ENCODE assay signal across 1 cellular context in the genomic region with DNA sequence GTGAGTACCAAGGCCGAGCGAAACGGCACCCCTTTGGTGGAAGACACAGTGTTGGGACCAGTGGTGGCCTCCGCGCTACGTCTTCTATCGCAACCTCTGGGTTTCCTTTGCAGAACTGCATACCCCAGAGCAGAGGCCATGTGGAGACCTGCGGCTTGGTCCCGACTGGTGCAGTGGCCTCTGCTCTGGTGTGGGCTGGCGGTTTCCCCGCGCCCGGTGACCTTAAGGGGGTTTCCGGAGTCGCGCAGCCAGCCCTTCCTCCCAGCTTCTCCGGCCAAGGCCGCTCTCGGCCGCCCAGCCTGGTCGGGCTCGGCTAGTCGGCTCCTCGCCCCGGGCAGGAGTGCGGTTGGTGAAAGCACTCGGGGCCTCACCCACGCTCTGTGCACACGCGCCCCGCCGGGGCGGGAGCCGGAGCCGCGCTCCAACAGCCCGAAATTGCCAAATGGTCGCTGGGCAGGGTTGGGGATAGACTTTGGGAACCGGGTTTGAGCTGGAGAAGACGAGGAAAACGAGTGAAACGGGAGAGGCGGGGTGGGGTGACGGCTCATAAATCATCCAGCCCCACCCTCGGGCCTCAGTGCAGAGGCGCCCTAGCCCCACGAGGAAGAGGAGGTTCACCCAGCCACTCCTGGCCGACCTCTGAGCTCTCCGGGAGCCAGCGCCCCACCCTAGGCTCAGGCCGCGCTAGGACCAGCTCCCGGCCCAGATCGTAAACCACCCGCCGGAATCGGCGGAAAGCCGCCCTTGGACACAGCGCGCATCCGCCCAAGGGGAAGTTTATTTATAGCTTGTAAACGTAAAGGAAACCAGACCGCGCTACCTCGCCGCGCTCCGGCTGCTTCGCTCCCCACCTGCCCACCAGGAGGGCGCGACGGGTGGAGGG.
TF ChIP-seq lines count a peak whose summit lies in the region.

No MANE protein-coding gene starts in this region.

TF ChIP-seq in SK-N-SH treated with all-trans-retinoic acid at 6 μM for 48 hours, 23 proteins besides CTCF, POLR2A, EP300 and RAD21 (continued from another document):
- TF ChIP-seq, protein P1, sequence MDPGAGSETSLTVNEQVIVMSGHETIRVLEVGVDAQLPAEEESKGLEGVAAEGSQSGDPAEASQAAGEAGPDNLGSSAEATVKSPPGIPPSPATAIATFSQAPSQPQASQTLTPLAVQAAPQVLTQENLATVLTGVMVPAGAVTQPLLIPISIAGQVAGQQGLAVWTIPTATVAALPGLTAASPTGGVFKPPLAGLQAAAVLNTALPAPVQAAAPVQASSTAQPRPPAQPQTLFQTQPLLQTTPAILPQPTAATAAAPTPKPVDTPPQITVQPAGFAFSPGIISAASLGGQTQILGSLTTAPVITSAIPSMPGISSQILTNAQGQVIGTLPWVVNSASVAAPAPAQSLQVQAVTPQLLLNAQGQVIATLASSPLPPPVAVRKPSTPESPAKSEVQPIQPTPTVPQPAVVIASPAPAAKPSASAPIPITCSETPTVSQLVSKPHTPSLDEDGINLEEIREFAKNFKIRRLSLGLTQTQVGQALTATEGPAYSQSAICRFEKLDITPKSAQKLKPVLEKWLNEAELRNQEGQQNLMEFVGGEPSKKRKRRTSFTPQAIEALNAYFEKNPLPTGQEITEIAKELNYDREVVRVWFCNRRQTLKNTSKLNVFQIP (CRISPR knock-in tag; IDR thresholded peaks at IDR 0.05; ENCODE audit: borderline replicate concordance, low read depth), result no peak
- TF ChIP-seq OSR1 (CRISPR knock-in tag; IDR thresholded peaks at IDR 0.05) (no peak), ARNTL (CRISPR knock-in tag; IDR thresholded peaks at IDR 0.05; ENCODE audit: borderline replicate concordance, low read depth) (no peak), GLIS3 (CRISPR knock-in tag; IDR thresholded peaks at IDR 0.05) (no peak), TCF4 (CRISPR knock-in tag; IDR thresholded peaks at IDR 0.05; ENCODE audit: borderline replicate concordance) (no peak), ESRRG (CRISPR knock-in tag; IDR thresholded peaks at IDR 0.05) (no peak)
- TF ChIP-seq, protein P2, sequence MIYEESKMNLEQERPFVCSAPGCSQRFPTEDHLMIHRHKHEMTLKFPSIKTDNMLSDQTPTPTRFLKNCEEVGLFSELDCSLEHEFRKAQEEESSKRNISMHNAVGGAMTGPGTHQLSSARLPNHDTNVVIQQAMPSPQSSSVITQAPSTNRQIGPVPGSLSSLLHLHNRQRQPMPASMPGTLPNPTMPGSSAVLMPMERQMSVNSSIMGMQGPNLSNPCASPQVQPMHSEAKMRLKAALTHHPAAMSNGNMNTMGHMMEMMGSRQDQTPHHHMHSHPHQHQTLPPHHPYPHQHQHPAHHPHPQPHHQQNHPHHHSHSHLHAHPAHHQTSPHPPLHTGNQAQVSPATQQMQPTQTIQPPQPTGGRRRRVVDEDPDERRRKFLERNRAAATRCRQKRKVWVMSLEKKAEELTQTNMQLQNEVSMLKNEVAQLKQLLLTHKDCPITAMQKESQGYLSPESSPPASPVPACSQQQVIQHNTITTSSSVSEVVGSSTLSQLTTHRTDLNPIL (CRISPR knock-in tag; IDR thresholded peaks at IDR 0.05; ENCODE audit: low read depth), result no peak
- TF ChIP-seq, protein P3, sequence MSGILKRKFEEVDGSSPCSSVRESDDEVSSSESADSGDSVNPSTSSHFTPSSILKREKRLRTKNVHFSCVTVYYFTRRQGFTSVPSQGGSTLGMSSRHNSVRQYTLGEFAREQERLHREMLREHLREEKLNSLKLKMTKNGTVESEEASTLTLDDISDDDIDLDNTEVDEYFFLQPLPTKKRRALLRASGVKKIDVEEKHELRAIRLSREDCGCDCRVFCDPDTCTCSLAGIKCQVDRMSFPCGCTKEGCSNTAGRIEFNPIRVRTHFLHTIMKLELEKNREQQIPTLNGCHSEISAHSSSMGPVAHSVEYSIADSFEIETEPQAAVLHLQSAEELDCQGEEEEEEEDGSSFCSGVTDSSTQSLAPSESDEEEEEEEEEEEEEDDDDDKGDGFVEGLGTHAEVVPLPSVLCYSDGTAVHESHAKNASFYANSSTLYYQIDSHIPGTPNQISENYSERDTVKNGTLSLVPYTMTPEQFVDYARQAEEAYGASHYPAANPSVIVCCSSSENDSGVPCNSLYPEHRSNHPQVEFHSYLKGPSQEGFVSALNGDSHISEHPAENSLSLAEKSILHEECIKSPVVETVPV (CRISPR knock-in tag; IDR thresholded peaks at IDR 0.05), result no peak
